31 cellular contexts compared by ENCODE assay signal in the genomic region with DNA sequence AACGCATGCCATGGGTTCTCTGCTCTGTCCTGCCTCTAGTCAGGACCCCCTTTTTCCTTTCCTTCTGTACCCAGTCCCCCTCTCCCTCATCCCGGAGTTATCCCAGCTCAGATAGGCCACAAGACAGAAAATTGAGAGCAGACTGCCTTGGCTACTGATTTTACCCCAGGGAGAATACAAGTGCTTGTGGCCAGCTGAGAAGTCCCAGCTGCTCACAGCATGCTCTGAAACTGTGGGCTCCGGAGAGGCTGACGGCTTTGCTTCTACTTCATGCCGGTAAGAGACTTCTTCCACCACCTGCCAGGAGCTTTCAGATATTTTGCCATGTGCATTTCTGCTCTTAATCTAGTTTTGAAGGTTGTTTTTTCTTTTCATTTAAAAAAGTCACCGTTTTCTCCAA. TPM values are rescaled to one million over a fixed set of nuclear protein-coding genes. Genes with fewer than 3 reads are reported as not detected.
DNase-seq lines count a peak whose midpoint lies in the region; TF ChIP-seq lines count a peak whose summit lies in the region.
"Had no signal": no experiment of that assay in that cellular context is flagged by ENCODE, and none has a peak within 500 bp of the region (broad histone marks: within the 10 kb centered on the region; RNA-seq: fewer than 3 reads in every experiment).

No MANE protein-coding gene starts in this region.

- no peaks in the 10 kb centered on the region for H3K36me3 ChIP-seq in BLaER1
- H3K36me3 ChIP-seq: breast epithelium, colonic mucosa, heart right ventricle, neutrophil, Peyer's patch, prostate gland, SJSA1 had no signal

- no peak overlapping the region for H3K4me3 ChIP-seq in BLaER1
- H3K4me3 ChIP-seq: breast epithelium, colonic mucosa, heart right ventricle, Peyer's patch, prostate gland, SJSA1 had no signal

- intact Hi-C loops in posterior cingulate gyrus (cut with DNase I) = no loop called here

- H3K36me3 Mint-ChIP-seq in glutamatergic neuron (ENCODE audit: unreplicated experiment) = no peaks in the 10 kb centered on the region
- H3K36me3 Mint-ChIP-seq: activated naive CD4-positive, alpha-beta T cell treated with anti-CD3 and anti-CD28 coated beads, Interleukin-2, amount 50 U/mL, for 24 hours; CD4-positive, alpha-beta memory T cell; memory B cell; T-cell had no signal

- H3K9me3 ChIP-seq in BLaER1 = no peaks in the 10 kb centered on the region
- H3K9me3 ChIP-seq: breast epithelium, colonic mucosa, heart right ventricle, neutrophil, Peyer's patch, prostate gland, SJSA1 had no signal

- H3K4me1 Mint-ChIP-seq in glutamatergic neuron (ENCODE audit: low read depth, unreplicated experiment) = peaks cover 18% of the 10 kb centered on the region
- H3K4me1 Mint-ChIP-seq: activated naive CD4-positive, alpha-beta T cell treated with anti-CD3 and anti-CD28 coated beads, Interleukin-2, amount 50 U/mL, for 24 hours; activated T-helper 17 cell treated with anti-CD3 and anti-CD28 coated beads, Interleukin-2, amount 50 U/mL, for 72 hours; CD4-positive, alpha-beta memory T cell; memory B cell; T-cell had no signal

- peak; percentile 17 for DNase-seq in NCI-H1092 treated with DMSO at 0.1 percent for 48 hours (lab: John Stamatoyannopoulos, UW)
- DNase-seq in NCI-H1092 (lab: John Stamatoyannopoulos, UW) = no peak
- peak; percentile 3 for DNase-seq in NCI-H69 (lab: John Stamatoyannopoulos, UW)
- peak; percentile 68 for DNase-seq in glutamatergic neuron
- DNase-seq in posterior cingulate gyrus = no peak
- DNase-seq in superior temporal gyrus (ENCODE audit: extremely low spot score) = no peak
- no peak for DNase-seq in iPS-NIHi7 (ENCODE audit: extremely low spot score)
- DNase-seq: activated CD8-positive, alpha-beta T cell treated with anti-CD3 and anti-CD28 coated beads for 36 hours; AML-193; amygdala; CD4-positive, alpha-beta memory T cell; colonic mucosa; effector memory CD4-positive, alpha-beta T cell; foreskin keratinocyte; heart right ventricle; KG1; MM.1S; NCI-H1436 treated with DMSO at 0.1 percent for 48 hours; NCI-H446; Peyer's patch; T-cell had no signal

- TF ChIP-seq CTCF in glutamatergic neuron (IDR thresholded peaks at IDR 0.05; ENCODE audit: partially characterized antibody, unreplicated experiment) = no peak

- no peak overlapping the region for H3K27ac ChIP-seq in BLaER1
- H3K27ac ChIP-seq: breast epithelium, colonic mucosa, foreskin keratinocyte, heart right ventricle, neutrophil, Peyer's patch, prostate gland, SJSA1 had no signal

- no peaks in the 10 kb centered on the region for H3K27me3 ChIP-seq in BLaER1
- H3K27me3 ChIP-seq: breast epithelium, colonic mucosa, Peyer's patch, SJSA1 had no signal

- peak overlapping the region; percentile 26; the same call in 1 of the 2 replicates for H3K4me2 ChIP-seq in BLaER1

- H3K27ac Mint-ChIP-seq in glutamatergic neuron (ENCODE audit: unreplicated experiment) = peak overlapping the region; percentile 69
- H3K27ac Mint-ChIP-seq: activated CD8-positive, alpha-beta T cell treated with anti-CD3 and anti-CD28 coated beads for 36 hours; activated naive CD4-positive, alpha-beta T cell treated with anti-CD3 and anti-CD28 coated beads, Interleukin-2, amount 50 U/mL, for 24 hours; activated T-helper 17 cell treated with anti-CD3 and anti-CD28 coated beads, Interleukin-2, amount 50 U/mL, for 72 hours; CD4-positive, alpha-beta memory T cell; memory B cell; stimulated activated naive CD8-positive, alpha-beta T cell treated with anti-CD3 and anti-CD28 coated beads, Interleukin-15, Interleukin-2, amounts not matched to agents 100 ng/mL and 50 ng/mL, for 24 hours; T-cell had no signal

- no peak overlapping the region for H3K9ac ChIP-seq in BLaER1

- H3K9me3 Mint-ChIP-seq in glutamatergic neuron (ENCODE audit: unreplicated experiment) = peaks cover 5% of the 10 kb centered on the region
- H3K9me3 Mint-ChIP-seq: activated CD8-positive, alpha-beta T cell treated with anti-CD3 and anti-CD28 coated beads for 36 hours; activated naive CD4-positive, alpha-beta T cell treated with anti-CD3 and anti-CD28 coated beads, Interleukin-2, amount 50 U/mL, for 24 hours; activated T-helper 17 cell treated with anti-CD3 and anti-CD28 coated beads, Interleukin-2, amount 50 U/mL, for 72 hours; memory B cell; stimulated activated naive CD8-positive, alpha-beta T cell treated with anti-CD3 and anti-CD28 coated beads, Interleukin-15, Interleukin-2, amounts not matched to agents 100 ng/mL and 50 ng/mL, for 24 hours; T-cell had no signal

- H4K20me1 ChIP-seq in BLaER1 = no peaks in the 10 kb centered on the region

- peaks cover 14% of the 10 kb centered on the region for H3K27me3 Mint-ChIP-seq in glutamatergic neuron (ENCODE audit: unreplicated experiment)

- peaks cover 35% of the 10 kb centered on the region for H3K4me1 ChIP-seq in BLaER1
- H3K4me1 ChIP-seq: breast epithelium, colonic mucosa, foreskin keratinocyte, Peyer's patch, prostate gland had no signal

- peak overlapping the region; percentile 39 for H3K4me3 Mint-ChIP-seq in glutamatergic neuron (ENCODE audit: unreplicated experiment)
- H3K4me3 Mint-ChIP-seq: activated CD8-positive, alpha-beta T cell treated with anti-CD3 and anti-CD28 coated beads for 36 hours; activated naive CD4-positive, alpha-beta T cell treated with anti-CD3 and anti-CD28 coated beads, Interleukin-2, amount 50 U/mL, for 24 hours; activated T-helper 17 cell treated with anti-CD3 and anti-CD28 coated beads, Interleukin-2, amount 50 U/mL, for 72 hours; CD4-positive, alpha-beta memory T cell; memory B cell; stimulated activated naive CD8-positive, alpha-beta T cell treated with anti-CD3 and anti-CD28 coated beads, Interleukin-15, Interleukin-2, amounts not matched to agents 100 ng/mL and 50 ng/mL, for 24 hours; T-cell had no signal

RNA-seq across cellular contexts. Expression of gene SIX2, which starts 20.0 kb away (rescaled TPM):
- total RNA-seq in glutamatergic neuron (ENCODE audit: unreplicated experiment) = 0.56 TPM
- total RNA-seq: A172; activated CD8-positive, alpha-beta T cell treated with anti-CD3 and anti-CD28 coated beads for 36 hours; activated T-helper 17 cell treated with anti-CD3 and anti-CD28 coated beads, Interleukin-2, amount 50 U/mL, for 72 hours; CD4-positive, alpha-beta memory T cell; foreskin keratinocyte; Peyer's patch; T-cell had no signal

Comparison
In these comparisons a context has a peak if more than half of its experiments do, and no peak if none do; other contexts are left out.
1. DNase-seq: peak in NCI-H1092 treated with DMSO at 0.1 percent for 48 hours (single experiment), NCI-H69 (single experiment) and glutamatergic neuron (single experiment); none in NCI-H1092 (single experiment), posterior cingulate gyrus (0 of 10), superior temporal gyrus (single experiment) and iPS-NIHi7 (single experiment).